3 cellular contexts compared by ENCODE assay signal in genomic region chr3:5267253-5267652, GRCh38.
A peak's percentile ranks its signal among the peaks of the same experiment; 100 is the strongest.
TF ChIP-seq lines count a peak whose summit lies in the region.

No MANE protein-coding gene starts in this region.

TF ChIP-seq in HepG2, 621 proteins besides CTCF, POLR2A, EP300 and RAD21:
- TF ChIP-seq ZNF639 (CRISPR knock-in tag; conservative IDR thresholded peaks at IDR 0.05) (no peak), MAFK (conservative IDR thresholded peaks at IDR 0.05 in 1 of 2, IDR thresholded peaks at IDR 0.05 in 1 of 2; ENCODE audit: low read length in 2 of 2) (peak; percentile 98 to 99), MAFF (IDR thresholded peaks at IDR 0.05; ENCODE audit: low read depth, low read length) (peak; percentile 99)

TF ChIP-seq in IMR-90, 13 proteins besides CTCF, POLR2A, EP300 and RAD21:
- TF ChIP-seq MXI1 (IDR thresholded peaks at IDR 0.05; ENCODE audit: borderline replicate concordance, low read depth, low read length) = no peak
- TF ChIP-seq BHLHE40 (IDR thresholded peaks at IDR 0.05; ENCODE audit: low read depth, low read length) = no peak
- TF ChIP-seq FOS (IDR thresholded peaks at IDR 0.05; ENCODE audit: low read depth, low read length) = no peak
- peak; percentile 97 for TF ChIP-seq MAFK (IDR thresholded peaks at IDR 0.05; ENCODE audit: low read depth, low read length)
- TF ChIP-seq RCOR1 (IDR thresholded peaks at IDR 0.05; ENCODE audit: insufficient replicate concordance, low read length) = no peak

TF ChIP-seq in K562, 482 proteins besides CTCF, POLR2A, EP300 and RAD21:
- TF ChIP-seq POLR3G (IDR thresholded peaks at IDR 0.05; ENCODE audit: extremely low read depth, insufficient read length, insufficient replicate concordance) (no peak), POLR2B (IDR thresholded peaks at IDR 0.05; ENCODE audit: low read depth, partially characterized antibody) (no peak), C11orf30 (IDR thresholded peaks at IDR 0.05; ENCODE audit: low read depth) (peak; percentile 89), RBM34 (IDR thresholded peaks at IDR 0.05; ENCODE audit: borderline replicate concordance, insufficient read depth, low read length) (no peak), BACH1 (tag; IDR thresholded peaks at IDR 0.05) (no peak), TFAM (CRISPR knock-in tag; conservative IDR thresholded peaks at IDR 0.05) (no peak), TARDBP (IDR thresholded peaks at IDR 0.05) (no peak), ZNF316 (IDR thresholded peaks at IDR 0.05) (peak; percentile 94), GTF2E2 (tag; IDR thresholded peaks at IDR 0.05) (no peak), ESRRA (IDR thresholded peaks at IDR 0.05; ENCODE audit: borderline replicate concordance, low read depth) (no peak), EGR1 (conservative IDR thresholded peaks at IDR 0.05) (no peak), RBM25 (IDR thresholded peaks at IDR 0.05; ENCODE audit: low read depth, low read length, severe bottlenecking) (no peak), SMARCE1 (IDR thresholded peaks at IDR 0.05) (no peak), ELF2 (CRISPR knock-in tag; IDR thresholded peaks at IDR 0.05) (no peak), DEAF1 (CRISPR knock-in tag; IDR thresholded peaks at IDR 0.05) (no peak), XRCC3 (IDR thresholded peaks at IDR 0.05) (no peak), MAFF (IDR thresholded peaks at IDR 0.05; ENCODE audit: low read length) (peak; percentile 95), ARNT (IDR thresholded peaks at IDR 0.05) (no peak), ZKSCAN1 (IDR thresholded peaks at IDR 0.05; ENCODE audit: low read depth, low read length) (no peak), MAFK (IDR thresholded peaks at IDR 0.05; ENCODE audit: low read length) (peak; percentile 96), HES1 (IDR thresholded peaks at IDR 0.05; ENCODE audit: low read depth) (no peak), FOXK2 (conservative IDR thresholded peaks at IDR 0.05 in 1 of 2, IDR thresholded peaks at IDR 0.05 in 1 of 2; ENCODE audit: low read depth in 2 of 2) (no peak), MAFG (tag; conservative IDR thresholded peaks at IDR 0.05) (peak; percentile 92), HDGF (IDR thresholded peaks at IDR 0.05) (no peak), KDM4B (IDR thresholded peaks at IDR 0.05; ENCODE audit: borderline replicate concordance in 2 of 2, low read depth in 1 of 2) (no peak), RREB1 (CRISPR knock-in tag; IDR thresholded peaks at IDR 0.05) (no peak), CHAMP1 (IDR thresholded peaks at IDR 0.05) (no peak), CGGBP1 (CRISPR knock-in tag; IDR thresholded peaks at IDR 0.05) (no peak), BCOR (IDR thresholded peaks at IDR 0.05) (no peak)
